In the genomic region with DNA sequence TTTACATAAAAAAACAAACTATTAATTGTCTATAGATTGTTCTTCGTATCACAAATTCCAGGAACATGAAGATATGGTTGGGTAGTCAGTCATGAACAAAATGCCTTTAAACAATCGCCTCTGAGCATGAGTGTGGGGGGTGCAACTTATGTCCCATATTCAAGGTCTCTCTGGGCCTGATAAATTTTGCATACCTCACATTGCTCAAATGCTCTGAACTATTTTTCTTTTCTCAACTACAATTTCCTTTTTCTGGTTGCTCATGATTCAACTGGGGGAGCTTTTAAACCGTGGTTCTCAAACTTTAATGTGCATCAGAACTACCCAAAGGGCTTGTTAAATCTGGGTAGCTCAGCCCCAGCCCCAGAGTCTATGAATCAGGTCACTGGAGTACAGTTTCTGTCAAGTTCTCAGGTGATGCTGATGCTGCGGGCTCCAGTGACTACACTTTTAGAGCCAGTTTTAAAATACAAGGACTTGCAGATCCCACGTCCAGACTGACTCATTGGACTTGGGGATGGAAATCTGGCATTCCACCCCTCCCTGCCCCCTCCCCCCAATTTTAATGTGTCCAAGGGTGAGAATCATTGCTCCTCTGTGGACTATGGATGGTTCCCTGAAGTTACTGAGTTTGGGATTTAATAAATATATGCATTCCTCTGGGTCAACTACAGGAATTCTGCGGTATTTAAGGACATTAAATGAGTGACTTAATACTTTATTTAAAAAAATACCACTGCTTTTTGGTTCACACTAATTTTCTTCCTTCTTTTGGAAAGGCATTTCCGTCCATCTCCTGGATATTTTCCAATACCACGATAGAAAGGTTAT, we compare ENCODE assay signal across 9 cellular contexts. TPM values are rescaled to one million over a fixed set of nuclear protein-coding genes. Genes with fewer than 3 reads are reported as not detected.
DNase-seq lines count a peak whose midpoint lies in the region; ATAC-seq and TF ChIP-seq lines count a peak whose summit lies in the region.
"Had no signal": no experiment of that assay in that cellular context is flagged by ENCODE, and none has a peak within 500 bp of the region (broad histone marks: within the 10 kb centered on the region; RNA-seq: fewer than 3 reads in every experiment).

No MANE protein-coding gene starts in this region.

- H3K27me3 ChIP-seq in HUES64 (ENCODE audit: insufficient read depth, low read length) = no peaks in the 10 kb centered on the region
- no peaks in the 10 kb centered on the region for H3K27me3 ChIP-seq in mucosa of stomach (ENCODE audit: control insufficient read depth, insufficient read depth, low read length)

- no peaks in the 10 kb centered on the region for H3K9me3 ChIP-seq in HUES64 (ENCODE audit: insufficient read depth, low read depth, low read length)
- H3K9me3 ChIP-seq in mucosa of stomach (ENCODE audit: control insufficient read depth, low read length) = no peaks in the 10 kb centered on the region

- TF ChIP-seq CTCF in 22Rv1 (IDR thresholded peaks at IDR 0.05) (no peak), cardiac fibroblast (IDR thresholded peaks at IDR 0.05; ENCODE audit: low read depth, low read length) (no peak)

- H3K9ac ChIP-seq in HUES64 (ENCODE audit: low read depth, low read length) = peak overlapping the region; percentile 84
- H3K9ac ChIP-seq in mucosa of stomach (ENCODE audit: low read length) = peak overlapping the region; percentile 98

- no peaks in the 10 kb centered on the region for H3K36me3 ChIP-seq in HUES64 (ENCODE audit: insufficient read depth, low read length)
- no peaks in the 10 kb centered on the region for H3K36me3 ChIP-seq in mucosa of stomach (ENCODE audit: control insufficient read depth, insufficient read depth, low read length)

- 80% methylated on average over 7 of the region's 8 CpGs for WGBS in HUES64

- intact Hi-C loops in sciatic nerve (cut with DNase I) = no loop called here

- peak overlapping the region; percentile 70 for H3K4me3 ChIP-seq in HUES64 (ENCODE audit: low read length)
- H3K4me3 ChIP-seq in cardiac fibroblast (replicated peaks in 1 of 2; ENCODE audit: low read depth in 2 of 2, low read length in 2 of 2) = peak overlapping the region in 1 of 2 donors; percentile 65
- peak overlapping the region; percentile 37 for H3K4me3 ChIP-seq in mucosa of stomach (ENCODE audit: low read length)

- H3K4me1 ChIP-seq in HUES64 (ENCODE audit: insufficient read depth, low read length) (peaks cover 35% of the 10 kb centered on the region), mucosa of stomach (ENCODE audit: control insufficient read depth, insufficient read depth, low read length) (peaks cover 35% of the 10 kb centered on the region)

- DNase-seq in cardiac fibroblast (ENCODE audit: low read depth in 2 of 2) (peak; percentile 49 to 51), occipital lobe (lab: John Stamatoyannopoulos, UW) (no peak), sciatic nerve (ENCODE audit: low spot score) (no peak)
- no peak for DNase-seq in activated CD4-positive, CD25-positive, alpha-beta regulatory T cell (lab: John Stamatoyannopoulos, UW)
- DNase-seq: SIG-M5 had no signal

- H3K27ac ChIP-seq in 22Rv1 (peak overlapping the region; percentile 84), HUES64 (ENCODE audit: low read depth, low read length) (no peak overlapping the region)

- ATAC-seq in GM19397 (IDR thresholded peaks at IDR 0.05; ENCODE audit: unreplicated experiment) (no peak), sciatic nerve (no peak)

RNA-seq across cellular contexts. Expression of gene GPD2, which starts 1.5 kb away (rescaled TPM):
- polyA plus RNA-seq in HUES64 (2013, experiment 1 of 2) = 31.7 TPM
- polyA plus RNA-seq in HUES64 (2013, experiment 2 of 2) = 39.5 TPM
- total RNA-seq in occipital lobe (166 TPM), sciatic nerve (56.4 TPM)

Comparison
In these comparisons a context has a peak if more than half of its experiments do, and no peak if none do; other contexts are left out.
1. DNase-seq: peak in cardiac fibroblast (2 of 2); none in occipital lobe (single experiment), activated CD4-positive, CD25-positive, alpha-beta regulatory T cell (0 of 4) and sciatic nerve (single experiment).